In the genomic region with DNA sequence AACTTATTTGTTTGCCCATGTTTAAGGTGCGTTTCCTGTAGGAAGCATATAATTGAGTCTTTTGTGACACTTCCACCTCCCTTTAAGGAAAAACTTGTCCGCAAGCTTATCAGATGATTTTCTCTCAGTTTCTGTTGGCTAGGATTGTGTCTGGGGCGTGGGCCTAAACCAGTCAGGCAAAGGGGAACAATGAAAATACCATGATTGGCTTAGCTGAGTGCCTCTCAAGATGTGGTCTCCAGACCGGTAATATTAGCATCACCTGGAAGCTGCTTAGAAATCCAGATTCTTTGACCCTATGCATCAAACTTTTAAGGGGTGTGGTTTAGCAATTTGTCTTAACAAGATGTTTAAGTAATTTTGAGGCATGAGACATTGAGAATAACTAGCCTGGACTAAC, we compare ENCODE assay signal across 37 cellular contexts.
"Had no signal": no experiment of that assay in that cellular context is flagged by ENCODE, and none has a peak within 500 bp of the region (broad histone marks: within the 10 kb centered on the region; RNA-seq: fewer than 3 reads in every experiment).

No MANE protein-coding gene starts in this region.

- ATAC-seq: activated CD8-positive, alpha-beta memory T cell treated with anti-CD3 and anti-CD28 coated beads, Interleukin-2, amount 10 ng/mL, durations not matched to agents 7 days and 5 days; activated naive CD8-positive, alpha-beta T cell treated with anti-CD3 and anti-CD28 coated beads, Interleukin-2, amount 50 U/mL, for 24 hours; Right ventricle myocardium inferior; SK-N-SH treated with all-trans-retinoic acid at 6 μM for 48 hours; T-cell had no signal

- H3K27ac ChIP-seq: PC-9, RWPE1, VCaP had no signal

- FAIRE-seq: bronchial epithelial cell, colon, RCC 7860 had no signal

- H3K4me3 ChIP-seq: MG63, PC-9 had no signal

- H2AFZ ChIP-seq: PC-9 had no signal

- H3K4me2 ChIP-seq: PC-9 had no signal

- H3K36me3 ChIP-seq: MG63 had no signal

- H3K27me3 ChIP-seq: MG63 had no signal

- H3K9me3 ChIP-seq: MG63 had no signal

- DNase-seq: activated CD4-positive, alpha-beta memory T cell treated with anti-CD3 and anti-CD28 coated beads, Interleukin-2, amount 10 ng/mL, durations not matched to agents 7 days and 5 days; activated CD4-positive, alpha-beta T cell treated with anti-CD3 and anti-CD28 coated beads for 1 hour; activated CD4-positive, alpha-beta T cell treated with anti-CD3 and anti-CD28 coated beads for 48 hours; activated CD4-positive, CD25-positive, alpha-beta regulatory T cell; activated CD8-positive, alpha-beta memory T cell treated with anti-CD3 and anti-CD28 coated beads for 24 hours; activated CD8-positive, alpha-beta memory T cell treated with anti-CD3 and anti-CD28 coated beads, Interleukin-2, amount 10 ng/mL, durations not matched to agents 7 days and 5 days; activated CD8-positive, alpha-beta memory T cell treated with anti-CD3 and anti-CD28 coated beads, Interleukin-2, amount 50 U/mL, for 48 hours; activated effector memory CD4-positive, alpha-beta T cell treated with Interleukin-2 at 50 U/mL for 16 hours; activated naive CD4-positive, alpha-beta T cell treated with anti-CD3 and anti-CD28 coated beads, Interleukin-2, amount 10 ng/mL, durations not matched to agents 7 days and 5 days; activated naive CD8-positive, alpha-beta T cell treated with anti-CD3 and anti-CD28 coated beads, Interleukin-2, amount 50 U/mL, for 24 hours; activated T-cell treated with anti-CD3 and anti-CD28 coated beads, Interleukin-2, amount 50 U/mL, for 48 hours; anterior cingulate cortex; central memory CD4-positive, alpha-beta T cell; MG63; NCI-H1048; NCI-H1105 treated with DMSO at 0.1 percent for 48 hours; NCI-H1436; NCI-H1694; NCI-H1930; NCI-H2081 treated with DMSO at 0.1 percent for 48 hours; NCI-H226; NCI-H446 treated with DMSO at 0.1 percent for 48 hours; NCI-H524; NCI-H748 treated with DMSO at 0.1 percent for 48 hours; NK-92 treated with Interleukin-12 subunit alpha and Interleukin-12 subunit beta, amount 100 ng/mL, for 24 hours; PC-9; SIG-M5; T-cell; T-helper 2 cell; T-helper 9 cell had no signal
